Comparison of ENCODE assay signal across 22 cellular contexts in genomic region chr2:71181316-71181715, GRCh38.
"Had no signal": no experiment of that assay in that cellular context is flagged by ENCODE, and none has a peak within 500 bp of the region (broad histone marks: within the 10 kb centered on the region; RNA-seq: fewer than 3 reads in every experiment).

No MANE protein-coding gene starts in this region.

- H3K4me1 ChIP-seq: esophagus squamous epithelium, left ventricle myocardium inferior, uterus had no signal

- ATAC-seq: right cardiac atrium had no signal

- H3K4me1 Mint-ChIP-seq: activated CD4-positive, alpha-beta memory T cell treated with anti-CD3 and anti-CD28 coated beads, Interleukin-2, amount 10 ng/mL, durations not matched to agents 7 days and 5 days; activated CD4-positive, alpha-beta T cell treated with anti-CD3 and anti-CD28 coated beads, Interleukin-2, amount 10 ng/mL, durations not matched to agents 24 days and 14 days; activated naive CD4-positive, alpha-beta T cell treated with anti-CD3 and anti-CD28 coated beads, Interleukin-2, amount 10 ng/mL, durations not matched to agents 7 days and 5 days; activated naive CD8-positive, alpha-beta T cell treated with anti-CD3 and anti-CD28 coated beads, Interleukin-2, amount 10 ng/mL, durations not matched to agents 7 days and 5 days; nephron had no signal

- H3K4me3 Mint-ChIP-seq: activated CD4-positive, alpha-beta memory T cell treated with anti-CD3 and anti-CD28 coated beads, Interleukin-2, amount 10 ng/mL, durations not matched to agents 7 days and 5 days; activated CD4-positive, alpha-beta T cell treated with anti-CD3 and anti-CD28 coated beads, Interleukin-2, amount 10 ng/mL, durations not matched to agents 24 days and 14 days; activated naive CD4-positive, alpha-beta T cell treated with anti-CD3 and anti-CD28 coated beads, Interleukin-2, amount 10 ng/mL, durations not matched to agents 7 days and 5 days; activated naive CD8-positive, alpha-beta T cell treated with anti-CD3 and anti-CD28 coated beads, Interleukin-2, amount 10 ng/mL, durations not matched to agents 7 days and 5 days; activated T-cell treated with anti-CD3 and anti-CD28 coated beads, Interleukin-2, amount 50 U/mL, for 24 hours; nephron; stimulated activated naive CD8-positive, alpha-beta T cell treated with anti-CD3 and anti-CD28 coated beads, Interleukin-15, Interleukin-2, amounts not matched to agents 100 ng/mL and 50 ng/mL, for 24 hours; type B pancreatic cell had no signal

- H3K27ac Mint-ChIP-seq: activated CD4-positive, alpha-beta memory T cell treated with anti-CD3 and anti-CD28 coated beads, Interleukin-2, amount 10 ng/mL, durations not matched to agents 7 days and 5 days; activated CD4-positive, alpha-beta T cell treated with anti-CD3 and anti-CD28 coated beads, Interleukin-2, amount 10 ng/mL, durations not matched to agents 24 days and 14 days; activated naive CD4-positive, alpha-beta T cell treated with anti-CD3 and anti-CD28 coated beads, Interleukin-2, amount 10 ng/mL, durations not matched to agents 7 days and 5 days; activated naive CD8-positive, alpha-beta T cell treated with anti-CD3 and anti-CD28 coated beads, Interleukin-2, amount 10 ng/mL, durations not matched to agents 7 days and 5 days; activated T-cell treated with anti-CD3 and anti-CD28 coated beads, Interleukin-2, amount 50 U/mL, for 24 hours; nephron; stimulated activated naive CD8-positive, alpha-beta T cell treated with anti-CD3 and anti-CD28 coated beads, Interleukin-15, Interleukin-2, amounts not matched to agents 100 ng/mL and 50 ng/mL, for 24 hours; type B pancreatic cell had no signal

- H3K36me3 ChIP-seq: brain microvascular endothelial cell, thoracic aorta, uterus had no signal

- DNase-seq: activated CD4-positive, alpha-beta memory T cell treated with anti-CD3 and anti-CD28 coated beads, Interleukin-2, amount 10 ng/mL, durations not matched to agents 7 days and 5 days; activated CD4-positive, alpha-beta T cell treated with anti-CD3 and anti-CD28 coated beads, Interleukin-2, amount 10 ng/mL, durations not matched to agents 24 days and 14 days; activated CD4-positive, CD25-positive, alpha-beta regulatory T cell treated with anti-CD3 and anti-CD28 coated beads, Interleukin-2, amount 50 U/mL, for 72 hours; activated CD8-positive, alpha-beta memory T cell treated with anti-CD3 and anti-CD28 coated beads, Interleukin-2, amount 50 U/mL, for 48 hours; activated gamma-delta T cell; activated naive CD4-positive, alpha-beta T cell treated with anti-CD3 and anti-CD28 coated beads, Interleukin-2, amount 10 ng/mL, durations not matched to agents 7 days and 5 days; activated naive CD8-positive, alpha-beta T cell treated with anti-CD3 and anti-CD28 coated beads, Interleukin-2, amount 10 ng/mL, durations not matched to agents 7 days and 5 days; activated T-cell treated with anti-CD3 and anti-CD28 coated beads, Interleukin-2, amount 50 U/mL, for 24 hours; amniotic stem cell; brain microvascular endothelial cell; esophagus squamous epithelium; left ventricle myocardium inferior; posterior cingulate gyrus; right cardiac atrium; stimulated activated CD4-positive, alpha-beta T cell treated with anti-CD3 and anti-CD28 coated beads, Interleukin-2, amount 100 ng/mL, for 48 hours; T-helper 2 cell; uterus had no signal

- H3K27ac ChIP-seq: brain microvascular endothelial cell, esophagus squamous epithelium, left ventricle myocardium inferior, thoracic aorta, uterus had no signal

- H3K27me3 Mint-ChIP-seq: activated CD4-positive, alpha-beta memory T cell treated with anti-CD3 and anti-CD28 coated beads, Interleukin-2, amount 10 ng/mL, durations not matched to agents 7 days and 5 days; activated CD4-positive, alpha-beta T cell treated with anti-CD3 and anti-CD28 coated beads, Interleukin-2, amount 10 ng/mL, durations not matched to agents 24 days and 14 days; activated T-cell treated with anti-CD3 and anti-CD28 coated beads, Interleukin-2, amount 50 U/mL, for 24 hours; stimulated activated naive CD8-positive, alpha-beta T cell treated with anti-CD3 and anti-CD28 coated beads, Interleukin-15, Interleukin-2, amounts not matched to agents 100 ng/mL and 50 ng/mL, for 24 hours had no signal

- H3K9me3 ChIP-seq: esophagus squamous epithelium, left ventricle myocardium inferior, thoracic aorta, uterus had no signal

- H3K36me3 Mint-ChIP-seq: activated naive CD4-positive, alpha-beta T cell treated with anti-CD3 and anti-CD28 coated beads, Interleukin-2, amount 10 ng/mL, durations not matched to agents 7 days and 5 days; activated naive CD8-positive, alpha-beta T cell treated with anti-CD3 and anti-CD28 coated beads, Interleukin-2, amount 10 ng/mL, durations not matched to agents 7 days and 5 days; type B pancreatic cell had no signal

- H3K27me3 ChIP-seq: brain microvascular endothelial cell, esophagus squamous epithelium, uterus had no signal

- H3K4me3 ChIP-seq: esophagus squamous epithelium, left ventricle myocardium inferior, lung, thoracic aorta, uterus had no signal

- H3K9me3 Mint-ChIP-seq: activated CD4-positive, alpha-beta memory T cell treated with anti-CD3 and anti-CD28 coated beads, Interleukin-2, amount 10 ng/mL, durations not matched to agents 7 days and 5 days; activated CD4-positive, alpha-beta T cell treated with anti-CD3 and anti-CD28 coated beads, Interleukin-2, amount 10 ng/mL, durations not matched to agents 24 days and 14 days; activated naive CD4-positive, alpha-beta T cell treated with anti-CD3 and anti-CD28 coated beads, Interleukin-2, amount 10 ng/mL, durations not matched to agents 7 days and 5 days; activated naive CD8-positive, alpha-beta T cell treated with anti-CD3 and anti-CD28 coated beads, Interleukin-2, amount 10 ng/mL, durations not matched to agents 7 days and 5 days; activated T-cell treated with anti-CD3 and anti-CD28 coated beads, Interleukin-2, amount 50 U/mL, for 24 hours; nephron; stimulated activated naive CD8-positive, alpha-beta T cell treated with anti-CD3 and anti-CD28 coated beads, Interleukin-15, Interleukin-2, amounts not matched to agents 100 ng/mL and 50 ng/mL, for 24 hours; type B pancreatic cell had no signal
